Comparison of ENCODE assay signal across 1 cellular context in genomic region chr3:122651233-122651907, GRCh38.
TF ChIP-seq lines count a peak whose summit lies in the region.
"Not testable (repeated sequence)": the region's sequence is repeated elsewhere in the genome, so short reads cannot be mapped to it uniquely, and the experiment has no call there.

No MANE protein-coding gene starts in this region.

TF ChIP-seq in HepG2, 621 proteins besides CTCF, POLR2A, EP300 and RAD21 (continued from another document and continues in another):
- peak; percentile 55 for TF ChIP-seq IKZF5 (CRISPR knock-in tag; IDR thresholded peaks at IDR 0.05)
- TF ChIP-seq ZNF331 (CRISPR knock-in tag; IDR thresholded peaks at IDR 0.05) = peak; percentile 90
- TF ChIP-seq SMYD3 (CRISPR knock-in tag; IDR thresholded peaks at IDR 0.05) = peak; percentile 77; the same call in 1 of the 2 replicates
- peak; percentile 22 for TF ChIP-seq ASH2L (IDR thresholded peaks at IDR 0.05; ENCODE audit: insufficient read length, low read depth, low read length)
- peak; percentile 99 for TF ChIP-seq HMG20A (CRISPR knock-in tag; IDR thresholded peaks at IDR 0.05; ENCODE audit: borderline replicate concordance)
- peak; percentile 59; the same call in 1 of the 2 replicates for TF ChIP-seq TFAP4 (IDR thresholded peaks at IDR 0.05; ENCODE audit: borderline replicate concordance, low read depth)
- peak; percentile 65 for TF ChIP-seq MIER2 (CRISPR knock-in tag; IDR thresholded peaks at IDR 0.05)
- peak; percentile 98 for TF ChIP-seq NKX3-1 (CRISPR knock-in tag; IDR thresholded peaks at IDR 0.05)
- TF ChIP-seq SP140L (CRISPR knock-in tag; IDR thresholded peaks at IDR 0.05; ENCODE audit: borderline replicate concordance) = 0 out of 2 replicates have a peak, but pooled peaks have one; percentile 32
- TF ChIP-seq ARNT2 (CRISPR knock-in tag; IDR thresholded peaks at IDR 0.05; ENCODE audit: low read depth) = peak; percentile 89
- 0 out of 2 replicates have a peak, but pooled peaks have one; percentile 26 for TF ChIP-seq ETV6 (CRISPR knock-in tag; conservative IDR thresholded peaks at IDR 0.05)
- TF ChIP-seq KDM3A (CRISPR knock-in tag; IDR thresholded peaks at IDR 0.05; ENCODE audit: low read depth) = peak; percentile 89
- TF ChIP-seq TBX2 (CRISPR knock-in tag; IDR thresholded peaks at IDR 0.05; ENCODE audit: borderline replicate concordance) = peak; percentile 99
- TF ChIP-seq POGZ (CRISPR knock-in tag; IDR thresholded peaks at IDR 0.05) = peak; percentile 59
- peak; percentile 61; the same call in 1 of the 2 replicates for TF ChIP-seq ELF4 (CRISPR knock-in tag; IDR thresholded peaks at IDR 0.05; ENCODE audit: borderline replicate concordance)
- peak; percentile 36; the same call in 1 of the 2 replicates for TF ChIP-seq MYC (CRISPR knock-in tag; IDR thresholded peaks at IDR 0.05; ENCODE audit: borderline replicate concordance)
- TF ChIP-seq ZNF605 (CRISPR knock-in tag; IDR thresholded peaks at IDR 0.05) = peak; percentile 62
- peak; percentile 88; the same call in 1 of the 2 replicates for TF ChIP-seq DDIT3 (CRISPR knock-in tag; IDR thresholded peaks at IDR 0.05)
- peak; percentile 94 for TF ChIP-seq CEBPB (IDR thresholded peaks at IDR 0.05; ENCODE audit: borderline replicate concordance, low read depth, low read length)
- peak; percentile 58 for TF ChIP-seq GATAD1 (CRISPR knock-in tag; IDR thresholded peaks at IDR 0.05)
- peak; percentile 89; the same call in 1 of the 2 replicates for TF ChIP-seq CSRNP1 (CRISPR knock-in tag; IDR thresholded peaks at IDR 0.05)
- peak; percentile 85; the same call in 1 of the 2 replicates for TF ChIP-seq ZNF160 (CRISPR knock-in tag; IDR thresholded peaks at IDR 0.05)
- not testable (repeated sequence) for TF ChIP-seq SP1, CREB1 (IDR thresholded peaks at IDR 0.05)
- peak; percentile 57 for TF ChIP-seq SP1 (CRISPR knock-in tag; IDR thresholded peaks at IDR 0.05)
- peak; percentile 51; the same call in 1 of the 2 replicates for TF ChIP-seq KDM5B (CRISPR knock-in tag; IDR thresholded peaks at IDR 0.05; ENCODE audit: borderline replicate concordance)
- 0 out of 2 replicates have a peak, but pooled peaks have one; percentile 63 for TF ChIP-seq RFXANK (CRISPR knock-in tag; IDR thresholded peaks at IDR 0.05)
- peak; percentile 73 for TF ChIP-seq PRDM10 (CRISPR knock-in tag; IDR thresholded peaks at IDR 0.05; ENCODE audit: low read depth)
- TF ChIP-seq JARID2 (CRISPR knock-in tag; IDR thresholded peaks at IDR 0.05; ENCODE audit: insufficient replicate concordance) = peak; percentile 33
- 0 out of 2 replicates have a peak, but pooled peaks have one; percentile 32 for TF ChIP-seq MXD3 (CRISPR knock-in tag; IDR thresholded peaks at IDR 0.05)
- TF ChIP-seq KMT2B (CRISPR knock-in tag; IDR thresholded peaks at IDR 0.05) = peak; percentile 67
- peak; percentile 83 for TF ChIP-seq TGIF2 (CRISPR knock-in tag; IDR thresholded peaks at IDR 0.05)
- TF ChIP-seq ZNF878 (CRISPR knock-in tag; IDR thresholded peaks at IDR 0.05) = peak; percentile 81; the same call in 1 of the 2 replicates
- peak; percentile 89 for TF ChIP-seq NFIC (IDR thresholded peaks at IDR 0.05; ENCODE audit: low read length)
- TF ChIP-seq CREB1 (CRISPR knock-in tag; IDR thresholded peaks at IDR 0.05) = peak; percentile 82
- 0 out of 2 replicates have a peak, but pooled peaks have one; percentile 48 for TF ChIP-seq ZNF543 (CRISPR knock-in tag; IDR thresholded peaks at IDR 0.05)
- peak; percentile 5 for TF ChIP-seq ZNF18 (CRISPR knock-in tag; IDR thresholded peaks at IDR 0.05; ENCODE audit: insufficient replicate concordance)
- peak; percentile 91 for TF ChIP-seq ZNF747 (CRISPR knock-in tag; IDR thresholded peaks at IDR 0.05; ENCODE audit: borderline replicate concordance)
- 0 out of 2 replicates have a peak, but pooled peaks have one; percentile 53 for TF ChIP-seq ZNF256 (CRISPR knock-in tag; conservative IDR thresholded peaks at IDR 0.05)
- peak; percentile 85 for TF ChIP-seq ZHX1 (CRISPR knock-in tag; IDR thresholded peaks at IDR 0.05; ENCODE audit: low read depth)
- peak; percentile 95; the same call in 1 of the 2 replicates for TF ChIP-seq NCOA1 (CRISPR knock-in tag; IDR thresholded peaks at IDR 0.05)
- peak; percentile 36 for TF ChIP-seq ZFY (CRISPR knock-in tag; IDR thresholded peaks at IDR 0.05)
- TF ChIP-seq MEIS1 (CRISPR knock-in tag; IDR thresholded peaks at IDR 0.05; ENCODE audit: borderline replicate concordance) = peak; percentile 88; the same call in 1 of the 2 replicates
- TF ChIP-seq ATF2 (CRISPR knock-in tag; IDR thresholded peaks at IDR 0.05) = peak; percentile 96; the same call in 1 of the 2 replicates
- peak; percentile 64; the same call in 1 of the 2 replicates for TF ChIP-seq TFE3 (CRISPR knock-in tag; IDR thresholded peaks at IDR 0.05)
- TF ChIP-seq JDP2 (CRISPR knock-in tag; IDR thresholded peaks at IDR 0.05; ENCODE audit: borderline replicate concordance) = peak; percentile 88; the same call in 1 of the 2 replicates
- peak; percentile 88 for TF ChIP-seq TCF7 (IDR thresholded peaks at IDR 0.05; ENCODE audit: low read depth)
- TF ChIP-seq CENPT (CRISPR knock-in tag; IDR thresholded peaks at IDR 0.05; ENCODE audit: low read depth) = peak; percentile 57; the same call in 1 of the 2 replicates
